ENCODE assay signal across 1 cellular context in genomic region chr1:243254927-243255790, GRCh38.
A peak's percentile ranks its signal among the peaks of the same experiment; 100 is the strongest.
TF ChIP-seq lines count a peak whose summit lies in the region.

Gene CEP170 (minus strand): TSS chr1:243255281. CDS start chr1:243225280, 30,001 bp downstream.

TF ChIP-seq in GM23338, 12 proteins besides CTCF, POLR2A, EP300 and RAD21 (continued from another document):
- no peak for TF ChIP-seq ZNF462 (CRISPR knock-in tag; IDR thresholded peaks at IDR 0.05)
- no peak for TF ChIP-seq STAT1 (IDR thresholded peaks at IDR 0.05; ENCODE audit: unreplicated experiment)
- no peak for TF ChIP-seq NANOG (IDR thresholded peaks at IDR 0.05; ENCODE audit: borderline replicate concordance)
- TF ChIP-seq ETS1 (IDR thresholded peaks at IDR 0.05) = peak; percentile 98
- no peak for TF ChIP-seq EZH2phosphoT487 (IDR thresholded peaks at IDR 0.05; ENCODE audit: unreplicated experiment)
- no peak for TF ChIP-seq ZNF331 (CRISPR knock-in tag; IDR thresholded peaks at IDR 0.05; ENCODE audit: low read depth)
- no peak for TF ChIP-seq ZNF114 (CRISPR knock-in tag; IDR thresholded peaks at IDR 0.05)
- TF ChIP-seq POLR2AphosphoS5 (IDR thresholded peaks at IDR 0.05; ENCODE audit: low read depth) = peak; percentile 70
- TF ChIP-seq, protein P1, sequence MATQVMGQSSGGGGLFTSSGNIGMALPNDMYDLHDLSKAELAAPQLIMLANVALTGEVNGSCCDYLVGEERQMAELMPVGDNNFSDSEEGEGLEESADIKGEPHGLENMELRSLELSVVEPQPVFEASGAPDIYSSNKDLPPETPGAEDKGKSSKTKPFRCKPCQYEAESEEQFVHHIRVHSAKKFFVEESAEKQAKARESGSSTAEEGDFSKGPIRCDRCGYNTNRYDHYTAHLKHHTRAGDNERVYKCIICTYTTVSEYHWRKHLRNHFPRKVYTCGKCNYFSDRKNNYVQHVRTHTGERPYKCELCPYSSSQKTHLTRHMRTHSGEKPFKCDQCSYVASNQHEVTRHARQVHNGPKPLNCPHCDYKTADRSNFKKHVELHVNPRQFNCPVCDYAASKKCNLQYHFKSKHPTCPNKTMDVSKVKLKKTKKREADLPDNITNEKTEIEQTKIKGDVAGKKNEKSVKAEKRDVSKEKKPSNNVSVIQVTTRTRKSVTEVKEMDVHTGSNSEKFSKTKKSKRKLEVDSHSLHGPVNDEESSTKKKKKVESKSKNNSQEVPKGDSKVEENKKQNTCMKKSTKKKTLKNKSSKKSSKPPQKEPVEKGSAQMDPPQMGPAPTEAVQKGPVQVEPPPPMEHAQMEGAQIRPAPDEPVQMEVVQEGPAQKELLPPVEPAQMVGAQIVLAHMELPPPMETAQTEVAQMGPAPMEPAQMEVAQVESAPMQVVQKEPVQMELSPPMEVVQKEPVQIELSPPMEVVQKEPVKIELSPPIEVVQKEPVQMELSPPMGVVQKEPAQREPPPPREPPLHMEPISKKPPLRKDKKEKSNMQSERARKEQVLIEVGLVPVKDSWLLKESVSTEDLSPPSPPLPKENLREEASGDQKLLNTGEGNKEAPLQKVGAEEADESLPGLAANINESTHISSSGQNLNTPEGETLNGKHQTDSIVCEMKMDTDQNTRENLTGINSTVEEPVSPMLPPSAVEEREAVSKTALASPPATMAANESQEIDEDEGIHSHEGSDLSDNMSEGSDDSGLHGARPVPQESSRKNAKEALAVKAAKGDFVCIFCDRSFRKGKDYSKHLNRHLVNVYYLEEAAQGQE (IDR thresholded peaks at IDR 0.05; ENCODE audit: unreplicated experiment) = no peak
- TF ChIP-seq CREB1 (CRISPR knock-in tag; IDR thresholded peaks at IDR 0.05; ENCODE audit: low read depth) = peak; percentile 53; the same call in 1 of the 2 replicates
TF ChIP-seq in GM23338: peak in this region for 3.
